In the genomic region with DNA sequence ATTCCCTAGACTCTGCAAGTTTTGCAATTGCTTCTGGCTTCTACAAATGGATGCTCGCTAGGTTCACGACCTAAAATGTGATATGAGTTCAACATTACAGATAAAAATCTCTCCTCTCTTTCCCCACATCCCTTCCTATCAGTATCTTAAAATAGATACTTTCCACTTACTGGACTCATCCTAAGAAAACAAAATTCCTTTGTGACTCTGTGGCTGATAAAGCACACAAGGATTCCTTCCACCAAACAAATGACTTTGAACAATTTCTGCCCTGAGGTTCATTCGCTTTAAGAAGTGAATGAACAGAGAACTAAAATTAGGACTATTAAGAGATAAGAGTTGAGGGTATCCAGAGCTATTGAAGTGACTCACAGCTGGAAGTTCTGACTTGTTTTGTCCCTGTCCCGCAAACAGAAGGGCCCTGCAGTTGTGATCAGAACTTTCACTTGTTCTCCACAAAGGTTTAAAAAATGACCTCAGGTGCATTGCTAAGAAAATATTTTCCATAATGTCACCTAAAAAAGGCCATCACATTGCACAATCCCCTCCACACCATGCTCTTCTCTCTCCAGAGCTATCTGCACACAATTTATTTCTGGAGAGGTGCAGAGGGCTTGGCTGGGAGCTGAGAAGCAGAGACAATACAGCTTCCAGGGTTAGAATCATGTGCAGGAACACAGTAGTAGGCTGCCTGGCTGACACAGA, we compare ENCODE assay signal across 8 cellular contexts.
DNase-seq lines count a peak whose midpoint lies in the region; ATAC-seq lines count a peak whose summit lies in the region.

No MANE protein-coding gene starts in this region.

- WGBS in aorta, 2 donors, result 37 to 38% methylated on average over 4 of the region's 4 CpGs

- H3K27me3 ChIP-seq in iPS-20b (ENCODE audit: insufficient read depth, low read length), result no peaks in the 10 kb centered on the region
- no peaks in the 10 kb centered on the region for H3K27me3 ChIP-seq in aorta (ENCODE audit: control insufficient read depth in 1 of 2, insufficient read depth in 2 of 2, low read length in 1 of 2)

- intact Hi-C loops in aorta (cut with DNase I), result loop anchor here in 1 of 2 donors (10.0 kb wide), 1 partner anchor 157 kb away; no protein-coding TSS in a partner anchor

- H3K36me3 ChIP-seq in iPS-20b (ENCODE audit: insufficient read depth, low read depth, low read length) (no peaks in the 10 kb centered on the region), aorta (ENCODE audit: control insufficient read depth in 1 of 2, insufficient read depth in 2 of 2, low read length in 1 of 2) (no peaks in the 10 kb centered on the region)

- H3K9ac ChIP-seq in iPS-20b (ENCODE audit: low read depth, low read length), result 0 out of 2 replicates have a peak overlapping the region, but pooled peaks have one; percentile 2

- peaks cover 94% of the 10 kb centered on the region for H3K4me1 Mint-ChIP-seq in activated naive CD8-positive, alpha-beta T cell treated with anti-CD3 and anti-CD28 coated beads, Interleukin-2, amount 50 U/mL, for 24 hours

- H3K27ac ChIP-seq in iPS-20b (ENCODE audit: low read length) (no peak overlapping the region), aorta (ENCODE audit: low read depth in 1 of 2, low read length in 2 of 2) (peak overlapping the region; percentile 11 to 71)

- H3K4me1 ChIP-seq in iPS-20b (ENCODE audit: insufficient read depth, low read length), result peaks cover 49% of the 10 kb centered on the region
- peaks cover 9 to 16% of the 10 kb centered on the region in 2 donors for H3K4me1 ChIP-seq in aorta (ENCODE audit: control insufficient read depth in 1 of 2, insufficient read depth in 2 of 2, low read length in 2 of 2)

- H3K4me3 ChIP-seq in iPS-20b (ENCODE audit: low read length) (no peak overlapping the region), aorta (ENCODE audit: low read length in 2 of 2) (no peak overlapping the region)

- H3K9me3 Mint-ChIP-seq in activated naive CD4-positive, alpha-beta T cell treated with anti-CD3 and anti-CD28 coated beads, Interleukin-2, amount 50 U/mL, for 72 hours, result no peaks in the 10 kb centered on the region
- no peaks in the 10 kb centered on the region for H3K9me3 Mint-ChIP-seq in activated naive CD8-positive, alpha-beta T cell treated with anti-CD3 and anti-CD28 coated beads, Interleukin-2, amount 50 U/mL, for 24 hours

- H3K4me3 Mint-ChIP-seq in activated naive CD8-positive, alpha-beta T cell treated with anti-CD3 and anti-CD28 coated beads, Interleukin-2, amount 50 U/mL, for 24 hours, result peak overlapping the region; percentile 55

- peak overlapping the region; percentile 66 to 95 for H3K27ac Mint-ChIP-seq in activated naive CD4-positive, alpha-beta T cell treated with anti-CD3 and anti-CD28 coated beads, Interleukin-2, amount 50 U/mL, for 72 hours
- peak overlapping the region; percentile 92 for H3K27ac Mint-ChIP-seq in activated naive CD8-positive, alpha-beta T cell treated with anti-CD3 and anti-CD28 coated beads, Interleukin-2, amount 50 U/mL, for 24 hours

- H3K36me3 Mint-ChIP-seq in activated naive CD4-positive, alpha-beta T cell treated with anti-CD3 and anti-CD28 coated beads, Interleukin-2, amount 50 U/mL, for 72 hours, result peaks cover 0 to 23% of the 10 kb centered on the region in 2 donors
- H3K36me3 Mint-ChIP-seq in activated naive CD8-positive, alpha-beta T cell treated with anti-CD3 and anti-CD28 coated beads, Interleukin-2, amount 50 U/mL, for 24 hours (ENCODE audit: low read depth), result peaks cover 3% of the 10 kb centered on the region

- ATAC-seq in activated naive CD4-positive, alpha-beta T cell treated with anti-CD3 and anti-CD28 coated beads, Interleukin-2, amount 50 U/mL, for 72 hours, result peak; percentile 47 to 72
- ATAC-seq in activated naive CD8-positive, alpha-beta T cell treated with anti-CD3 and anti-CD28 coated beads, Interleukin-2, amount 50 U/mL, for 24 hours, result peak; percentile 40
- no peak for ATAC-seq in aorta (ENCODE audit: low FRiP score)
- ATAC-seq in HG03442 (IDR thresholded peaks at IDR 0.05; ENCODE audit: unreplicated experiment), result no peak
- ATAC-seq in GM21367 (IDR thresholded peaks at IDR 0.05; ENCODE audit: unreplicated experiment), result no peak

- no peaks in the 10 kb centered on the region for H3K27me3 Mint-ChIP-seq in activated naive CD8-positive, alpha-beta T cell treated with anti-CD3 and anti-CD28 coated beads, Interleukin-2, amount 50 U/mL, for 24 hours

- DNase-seq in activated naive CD4-positive, alpha-beta T cell treated with anti-CD3 and anti-CD28 coated beads, Interleukin-2, amount 50 U/mL, for 72 hours (ENCODE audit: low spot score in 2 of 2), result no peak
- DNase-seq in activated naive CD4-positive, alpha-beta T cell treated with Interleukin-2 at 50 U/mL for 16 hours, result no peak
- no peak for DNase-seq in activated naive CD8-positive, alpha-beta T cell treated with anti-CD3 and anti-CD28 coated beads, Interleukin-2, amount 50 U/mL, for 24 hours
- no peak for DNase-seq in aorta
- no peak for DNase-seq in NCI-H2107 treated with DMSO at 0.1 percent for 48 hours (lab: John Stamatoyannopoulos, UW; ENCODE audit: unreplicated experiment)

- H3K9me3 ChIP-seq in iPS-20b (ENCODE audit: insufficient read depth, low read depth, low read length) (no peaks in the 10 kb centered on the region), aorta (ENCODE audit: control insufficient read depth, low read length) (no peaks in the 10 kb centered on the region)

Comparison
In these comparisons a context has a peak if more than half of its experiments do, and no peak if none do; other contexts are left out.
1. ATAC-seq: peak in activated naive CD4-positive, alpha-beta T cell treated with anti-CD3 and anti-CD28 coated beads, Interleukin-2, amount 50 U/mL, for 72 hours (2 of 2) and activated naive CD8-positive, alpha-beta T cell treated with anti-CD3 and anti-CD28 coated beads, Interleukin-2, amount 50 U/mL, for 24 hours (single experiment); none in aorta (single experiment), HG03442 (single experiment) and GM21367 (single experiment).